ENCODE assay signal across 1 cellular context in the genomic region with DNA sequence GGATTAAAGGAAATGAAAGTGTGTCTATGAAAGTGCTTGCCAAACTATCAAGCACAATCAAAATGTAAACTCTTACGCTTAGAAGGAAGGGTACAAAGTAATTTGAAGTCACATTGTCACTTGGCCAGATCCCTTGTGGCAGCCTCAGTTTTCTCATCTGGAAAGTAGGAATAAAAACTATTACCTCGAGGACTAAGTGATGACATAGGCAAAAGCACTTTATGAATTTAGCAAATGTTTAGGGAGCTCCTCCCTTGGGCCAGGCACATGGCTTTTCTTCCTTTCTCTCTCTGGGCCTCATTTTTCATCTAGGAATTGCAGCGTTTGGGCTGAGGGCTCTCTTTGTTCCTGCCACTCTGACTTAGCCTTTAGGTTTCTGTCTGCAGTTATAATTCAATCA.
TF ChIP-seq lines count a peak whose summit lies in the region.

No MANE protein-coding gene starts in this region.

TF ChIP-seq in HepG2, 621 proteins besides CTCF, POLR2A, EP300 and RAD21 (continued from another document):
- TF ChIP-seq, protein P1, sequence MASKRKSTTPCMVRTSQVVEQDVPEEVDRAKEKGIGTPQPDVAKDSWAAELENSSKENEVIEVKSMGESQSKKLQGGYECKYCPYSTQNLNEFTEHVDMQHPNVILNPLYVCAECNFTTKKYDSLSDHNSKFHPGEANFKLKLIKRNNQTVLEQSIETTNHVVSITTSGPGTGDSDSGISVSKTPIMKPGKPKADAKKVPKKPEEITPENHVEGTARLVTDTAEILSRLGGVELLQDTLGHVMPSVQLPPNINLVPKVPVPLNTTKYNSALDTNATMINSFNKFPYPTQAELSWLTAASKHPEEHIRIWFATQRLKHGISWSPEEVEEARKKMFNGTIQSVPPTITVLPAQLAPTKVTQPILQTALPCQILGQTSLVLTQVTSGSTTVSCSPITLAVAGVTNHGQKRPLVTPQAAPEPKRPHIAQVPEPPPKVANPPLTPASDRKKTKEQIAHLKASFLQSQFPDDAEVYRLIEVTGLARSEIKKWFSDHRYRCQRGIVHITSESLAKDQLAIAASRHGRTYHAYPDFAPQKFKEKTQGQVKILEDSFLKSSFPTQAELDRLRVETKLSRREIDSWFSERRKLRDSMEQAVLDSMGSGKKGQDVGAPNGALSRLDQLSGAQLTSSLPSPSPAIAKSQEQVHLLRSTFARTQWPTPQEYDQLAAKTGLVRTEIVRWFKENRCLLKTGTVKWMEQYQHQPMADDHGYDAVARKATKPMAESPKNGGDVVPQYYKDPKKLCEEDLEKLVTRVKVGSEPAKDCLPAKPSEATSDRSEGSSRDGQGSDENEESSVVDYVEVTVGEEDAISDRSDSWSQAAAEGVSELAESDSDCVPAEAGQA (IDR thresholded peaks at IDR 0.05; ENCODE audit: low read depth) = no peak
- TF ChIP-seq, protein P1 (CRISPR knock-in tag; IDR thresholded peaks at IDR 0.05; ENCODE audit: borderline replicate concordance) = no peak
